In the genomic region with DNA sequence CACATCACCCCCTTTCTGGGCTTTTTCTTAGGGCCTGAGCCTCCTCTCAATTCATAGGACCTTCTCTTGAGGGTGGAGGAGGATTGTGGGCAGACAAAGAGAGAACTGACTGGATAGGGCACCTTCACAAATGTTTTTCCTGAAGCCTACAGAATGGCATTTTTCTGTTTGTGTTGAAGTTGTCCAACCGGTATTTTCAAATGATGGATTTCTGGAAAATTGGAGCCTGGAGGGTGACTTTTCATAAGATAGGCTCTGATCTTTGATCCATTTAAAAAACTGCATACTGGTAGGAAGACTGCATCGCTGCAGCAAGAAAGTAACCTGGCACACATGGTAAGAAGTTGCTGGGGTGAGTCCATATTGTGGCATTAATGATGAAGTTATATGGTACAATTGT, we compare ENCODE assay signal across 16 cellular contexts.
"Had no signal": no experiment of that assay in that cellular context is flagged by ENCODE, and none has a peak within 500 bp of the region (broad histone marks: within the 10 kb centered on the region; RNA-seq: fewer than 3 reads in every experiment).

No MANE protein-coding gene starts in this region.

- H3K4me1 ChIP-seq: gastroesophageal sphincter had no signal

- H3K36me3 ChIP-seq: cardiac muscle cell, gastroesophageal sphincter, lower lobe of right lung, thoracic aorta, WERI-Rb-1 had no signal

- H3K4me3 ChIP-seq: cardiac muscle cell, dorsolateral prefrontal cortex, gastroesophageal sphincter, lower lobe of right lung, skin epidermis, thoracic aorta had no signal

- H3K9me3 ChIP-seq: lower lobe of right lung, thoracic aorta had no signal

- H3K27ac ChIP-seq: cardiac muscle cell, dorsolateral prefrontal cortex, gastroesophageal sphincter, lower lobe of right lung, thoracic aorta, WERI-Rb-1 had no signal

- DNase-seq: activated CD4-positive, alpha-beta T cell treated with anti-CD3 and anti-CD28 coated beads for 36 hours; activated CD8-positive, alpha-beta T cell treated with anti-CD3 and anti-CD28 coated beads for 36 hours; activated effector memory CD4-positive, alpha-beta T cell treated with Interleukin-2 at 50 U/mL for 16 hours; activated naive CD4-positive, alpha-beta T cell treated with anti-CD3 and anti-CD28 coated beads, Interleukin-2, amount 50 U/mL, for 16 hours; activated T-cell treated with anti-CD3 and anti-CD28 coated beads, Interleukin-2, amount 50 U/mL, for 4 hours; dorsolateral prefrontal cortex; left colon; lower lobe of right lung; occipital lobe; right cardiac atrium; WERI-Rb-1 had no signal

- ATAC-seq: activated CD4-positive, alpha-beta T cell treated with anti-CD3 and anti-CD28 coated beads for 36 hours; activated CD8-positive, alpha-beta T cell treated with anti-CD3 and anti-CD28 coated beads for 36 hours; activated T-cell treated with anti-CD3 and anti-CD28 coated beads, Interleukin-2, amount 50 U/mL, for 4 hours; gastroesophageal sphincter; left colon; right cardiac atrium had no signal

- H3K27me3 Mint-ChIP-seq: activated CD4-positive, alpha-beta T cell treated with anti-CD3 and anti-CD28 coated beads for 36 hours; activated CD8-positive, alpha-beta T cell treated with anti-CD3 and anti-CD28 coated beads for 36 hours had no signal

- H3K9me3 Mint-ChIP-seq: T-helper 1 cell treated with Interleukin-12 subunit alpha and Interleukin-12 subunit beta and Interleukin-4 antibody, amounts not matched to agents 30 μg/mL and 1 μg/mL, for 36 hours had no signal

- H3K27ac Mint-ChIP-seq: activated CD4-positive, alpha-beta T cell treated with anti-CD3 and anti-CD28 coated beads for 36 hours; activated CD8-positive, alpha-beta T cell treated with anti-CD3 and anti-CD28 coated beads for 36 hours; T-helper 1 cell treated with Interleukin-12 subunit alpha and Interleukin-12 subunit beta and Interleukin-4 antibody, amounts not matched to agents 30 μg/mL and 1 μg/mL, for 36 hours had no signal

- H3K27me3 ChIP-seq: cardiac muscle cell, gastroesophageal sphincter had no signal

- H3K4me3 Mint-ChIP-seq: activated CD4-positive, alpha-beta T cell treated with anti-CD3 and anti-CD28 coated beads for 36 hours; activated CD8-positive, alpha-beta T cell treated with anti-CD3 and anti-CD28 coated beads for 36 hours; activated T-cell treated with anti-CD3 and anti-CD28 coated beads, Interleukin-2, amount 50 U/mL, for 4 hours; T-helper 1 cell treated with Interleukin-12 subunit alpha and Interleukin-12 subunit beta and Interleukin-4 antibody, amounts not matched to agents 30 μg/mL and 1 μg/mL, for 36 hours had no signal
